Comparison of ENCODE assay signal across 19 cellular contexts in the genomic region with DNA sequence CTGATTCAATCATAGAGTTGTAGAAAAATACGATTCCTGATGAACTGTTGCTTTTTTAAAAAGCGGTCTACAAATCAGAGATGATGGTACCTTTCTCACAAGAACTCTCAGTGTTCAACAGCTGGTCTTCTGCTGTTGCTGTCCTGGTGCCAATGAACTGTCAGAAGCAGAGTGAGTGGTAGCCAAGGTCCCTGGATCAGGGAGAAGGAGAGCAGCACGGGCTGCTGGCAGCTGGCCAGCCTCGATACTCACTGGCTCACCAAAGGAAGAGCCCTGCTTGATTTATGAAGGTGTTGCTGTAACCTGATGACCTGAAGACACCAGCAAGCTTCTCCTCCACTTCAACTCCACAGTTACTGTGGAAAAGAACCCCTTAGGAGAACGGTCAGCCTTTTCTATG.
A peak's percentile ranks its signal among the peaks of the same experiment; 100 is the strongest.
DNase-seq lines count a peak whose midpoint lies in the region; ATAC-seq, FAIRE-seq and TF ChIP-seq lines count a peak whose summit lies in the region.
"Had no signal": no experiment of that assay in that cellular context is flagged by ENCODE, and none has a peak within 500 bp of the region (broad histone marks: within the 10 kb centered on the region; RNA-seq: fewer than 3 reads in every experiment).

No MANE protein-coding gene starts in this region.

- TF ChIP-seq POLR2A in GM12891 (IDR thresholded peaks at IDR 0.05; ENCODE audit: low read depth, low read length) = no peak
- TF ChIP-seq POLR2A in right lobe of liver (IDR thresholded peaks at IDR 0.05) = no peak

- no peak for ATAC-seq in right lobe of liver
- ATAC-seq: naive thymus-derived CD4-positive, alpha-beta T cell had no signal

- peaks cover 4% of the 10 kb centered on the region for H3K9me3 Mint-ChIP-seq in nephron

- H3K4me1 Mint-ChIP-seq in nephron = peaks cover 20% of the 10 kb centered on the region
- H3K4me1 Mint-ChIP-seq: activated CD4-positive, alpha-beta T cell treated with anti-CD3 and anti-CD28 coated beads, Interleukin-2, amount 10 ng/mL, durations not matched to agents 7 days and 5 days; naive thymus-derived CD4-positive, alpha-beta T cell had no signal

- H3K27me3 Mint-ChIP-seq in nephron (ENCODE audit: low read depth) = peaks cover 38% of the 10 kb centered on the region
- H3K27me3 Mint-ChIP-seq: activated CD4-positive, alpha-beta T cell treated with anti-CD3 and anti-CD28 coated beads, Interleukin-2, amount 10 ng/mL, durations not matched to agents 7 days and 5 days; naive thymus-derived CD4-positive, alpha-beta T cell; progenitor cell of endocrine pancreas had no signal

- peak overlapping the region in 2 of 3 experiments; percentile 7 to 23 for H3K27ac Mint-ChIP-seq in nephron
- H3K27ac Mint-ChIP-seq: activated CD4-positive, alpha-beta T cell treated with anti-CD3 and anti-CD28 coated beads, Interleukin-2, amount 10 ng/mL, durations not matched to agents 7 days and 5 days; naive thymus-derived CD4-positive, alpha-beta T cell; progenitor cell of endocrine pancreas had no signal

- no peaks in the 10 kb centered on the region for H3K36me3 ChIP-seq in right lobe of liver
- H3K36me3 ChIP-seq: vagina had no signal

- no peak overlapping the region for H3K27ac ChIP-seq in right lobe of liver
- H3K27ac ChIP-seq: RWPE1, vagina had no signal

- H3K4me3 ChIP-seq in right lobe of liver = no peak overlapping the region
- H3K4me3 ChIP-seq: vagina had no signal

- DNase-seq in DMS153 treated with DMSO at 0.1 percent for 48 hours (lab: John Stamatoyannopoulos, UW; ENCODE audit: unreplicated experiment) (peak; percentile 32), NCI-H2029 treated with DMSO at 0.1 percent for 48 hours (lab: John Stamatoyannopoulos, UW) (peak; percentile 47), NCI-H82 (lab: John Stamatoyannopoulos, UW) (peak; percentile 76), GM12891 (ENCODE audit: insufficient read length, low spot score) (no peak), right lobe of liver (no peak), OCI-M1 (lab: John Stamatoyannopoulos, UW) (no peak)
- DNase-seq: activated CD4-positive, alpha-beta T cell treated with anti-CD3 and anti-CD28 coated beads, Interleukin-2, amount 10 ng/mL, durations not matched to agents 7 days and 5 days; activated gamma-delta T cell treated with Interleukin-2 at 50 U/mL for 16 hours; Calu3; cerebellar nuclear complex; effector CD8-positive, alpha-beta T cell; naive thymus-derived CD4-positive, alpha-beta T cell; NCI-H2081; stimulated activated CD8-positive, alpha-beta memory T cell treated with anti-CD3 and anti-CD28 coated beads, Interleukin-4, amount 100 ng/mL, for 48 hours had no signal

- WGBS in right lobe of liver (ENCODE audit: insufficient coverage, low coverage, low lambda C conversion rate, missing lambda C conversion rate) = 26% methylated on average over 3 of the region's 5 CpGs

- H3K36me3 Mint-ChIP-seq in nephron (ENCODE audit: low read depth) = no peaks in the 10 kb centered on the region
- H3K36me3 Mint-ChIP-seq: naive thymus-derived CD4-positive, alpha-beta T cell had no signal

- no peaks in the 10 kb centered on the region for H3K27me3 ChIP-seq in right lobe of liver
- H3K27me3 ChIP-seq: vagina had no signal

- H3K4me1 ChIP-seq in right lobe of liver = no peaks in the 10 kb centered on the region
- H3K4me1 ChIP-seq: vagina had no signal

- H3K4me3 Mint-ChIP-seq in nephron = peak overlapping the region in 1 of 3 experiments; percentile 5
- H3K4me3 Mint-ChIP-seq: activated CD4-positive, alpha-beta T cell treated with anti-CD3 and anti-CD28 coated beads, Interleukin-2, amount 10 ng/mL, durations not matched to agents 7 days and 5 days; naive thymus-derived CD4-positive, alpha-beta T cell had no signal

- TF ChIP-seq CTCF in nephron (IDR thresholded peaks at IDR 0.05; ENCODE audit: unreplicated experiment in 3 of 3) (no peak), right lobe of liver (IDR thresholded peaks at IDR 0.05) (no peak)

- intact Hi-C loops in right lobe of liver (cut with DNase I) = no loop called here

- no peak for FAIRE-seq in GM12891 (lab: Jason Lieb, UNC)
- FAIRE-seq: GM12892 had no signal

- H3K9me3 ChIP-seq in right lobe of liver = peaks cover 0 to 3% (median 0%) of the 10 kb centered on the region in 4 donors
- H3K9me3 ChIP-seq: vagina had no signal

TF ChIP-seq in GM12891, 5 proteins besides CTCF, POLR2A, EP300 and RAD21:
- TF ChIP-seq POU2F2 (IDR thresholded peaks at IDR 0.05; ENCODE audit: low read depth, low read length) (no peak), POLR2AphosphoS5 (IDR thresholded peaks at IDR 0.05; ENCODE audit: low read depth, low read length) (no peak), PAX5 (IDR thresholded peaks at IDR 0.05; ENCODE audit: insufficient read depth, low read length, severe bottlenecking) (no peak), SPI1 (IDR thresholded peaks at IDR 0.05; ENCODE audit: low read depth, low read length) (no peak), TAF1 (IDR thresholded peaks at IDR 0.05; ENCODE audit: low read depth, low read length) (no peak)
TF ChIP-seq in GM12891: peak in this region for 0.

Comparison
In these comparisons a context has a peak if more than half of its experiments do, and no peak if none do; other contexts are left out.
1. DNase-seq: peak in DMS153 treated with DMSO at 0.1 percent for 48 hours (single experiment), NCI-H2029 treated with DMSO at 0.1 percent for 48 hours (single experiment) and NCI-H82 (single experiment); none in GM12891 (single experiment), right lobe of liver (0 of 3) and OCI-M1 (single experiment).